Comparison of ENCODE assay signal across 8 cellular contexts in the genomic region with DNA sequence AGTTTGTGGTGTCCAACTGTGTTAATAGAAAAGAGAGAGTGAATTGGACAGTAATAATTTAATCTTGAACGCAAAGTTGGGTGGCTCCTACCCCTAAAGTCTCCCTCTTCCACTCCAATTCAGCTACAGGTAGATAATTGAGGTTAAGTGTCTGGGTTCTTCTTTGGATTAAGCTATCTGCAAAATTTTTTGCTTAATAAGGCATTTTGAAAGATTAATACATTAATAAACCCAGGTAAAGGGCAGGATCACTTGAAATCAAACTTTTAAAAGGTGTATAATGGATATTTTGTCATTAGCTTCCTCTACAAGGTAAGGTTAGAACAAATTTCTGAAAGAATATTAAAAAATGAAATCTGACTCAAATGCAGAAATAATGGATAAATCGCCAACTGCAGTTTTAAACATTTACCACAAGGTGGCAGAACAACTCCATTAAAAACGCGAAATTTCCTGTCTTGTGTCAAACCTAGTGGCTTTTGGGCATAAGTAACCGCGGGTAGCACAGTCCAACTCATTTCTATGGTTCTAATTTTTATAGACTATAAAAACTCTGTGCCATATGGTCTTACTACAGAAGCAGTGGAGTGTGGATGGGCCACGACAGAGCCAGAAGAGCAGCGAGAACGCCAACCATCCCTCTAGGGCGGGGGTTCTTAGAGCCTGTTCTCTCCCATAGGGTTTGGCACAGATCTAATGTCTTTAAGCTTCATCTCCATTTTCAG.
DNase-seq lines count a peak whose midpoint lies in the region; ATAC-seq and TF ChIP-seq lines count a peak whose summit lies in the region.

No MANE protein-coding gene starts in this region.

- H3K27ac ChIP-seq in Panc1 (ENCODE audit: low read length) (no peak overlapping the region), dorsolateral prefrontal cortex (peak overlapping the region in 2 of 59 donors; percentile 8 to 35), lower lobe of right lung (no peak overlapping the region)

- TF ChIP-seq CTCF in Panc1 (IDR thresholded peaks at IDR 0.05) = peak; percentile 80
- peak; percentile 86 to 99 (median 94) for TF ChIP-seq CTCF in dorsolateral prefrontal cortex (IDR thresholded peaks at IDR 0.05 in 54 of 56, conservative IDR thresholded peaks at IDR 0.05 in 2 of 56; ENCODE audit: low read depth in 1 of 56, partially characterized antibody in 56 of 56)
- peak; percentile 89 for TF ChIP-seq CTCF in lower lobe of right lung (IDR thresholded peaks at IDR 0.05)

- H3K27me3 ChIP-seq in Panc1 (ENCODE audit: control insufficient read depth, insufficient read depth, low read length) (no peaks in the 10 kb centered on the region), dorsolateral prefrontal cortex (no peaks in the 10 kb centered on the region), lower lobe of right lung (ENCODE audit: low read depth) (no peaks in the 10 kb centered on the region)

- H3K36me3 Mint-ChIP-seq in activated CD4-positive, alpha-beta memory T cell treated with anti-CD3 and anti-CD28 coated beads for 36 hours = no peaks in the 10 kb centered on the region

- in situ Hi-C loops in Panc1 (cut with HindIII; ENCODE audit: low pct_unique_long_range_greater_than_20kb, low sequenced_read_pairs) = no loop called here

- H3K27me3 Mint-ChIP-seq in activated CD4-positive, alpha-beta memory T cell treated with anti-CD3 and anti-CD28 coated beads for 36 hours = peaks cover 37% of the 10 kb centered on the region

- no peak overlapping the region for H3K4me3 Mint-ChIP-seq in activated CD4-positive, alpha-beta memory T cell treated with anti-CD3 and anti-CD28 coated beads for 36 hours

- no peaks in the 10 kb centered on the region for H3K9me3 ChIP-seq in Panc1 (ENCODE audit: control insufficient read depth, insufficient read depth, low read depth, low read length)
- H3K9me3 ChIP-seq in lower lobe of right lung = no peaks in the 10 kb centered on the region

- POLR2A ChIA-PET in Panc1 (lab: Charles Lee) = interaction anchor here (0.6 kb wide), 1 partner anchor 184 kb away, joined by 3 read pairs; no protein-coding TSS in a partner anchor
- POLR2A ChIA-PET in activated CD4-positive, alpha-beta memory T cell treated with anti-CD3 and anti-CD28 coated beads for 36 hours (lab: Charles Lee) = no interaction called here

- intact Hi-C loops in Panc1 (cut with micrococcal nuclease; ENCODE audit: unreplicated experiment) = loop anchor here (2.0 to 10.0 kb wide), 3 partner anchors 132 to 746 kb away; a partner anchor contains a TSS
- intact Hi-C loops in dorsolateral prefrontal cortex (cut with DNase I) = loop anchor here (2.0 to 10.0 kb wide), 2 partner anchors 746 to 1012 kb away; no protein-coding TSS in a partner anchor
- intact Hi-C loops in lower lobe of right lung (cut with DNase I) = loop anchor here (5.0 kb wide), 1 partner anchor 745 kb away; no protein-coding TSS in a partner anchor
- intact Hi-C loops in activated CD4-positive, alpha-beta memory T cell treated with anti-CD3 and anti-CD28 coated beads for 36 hours (cut with micrococcal nuclease) = loop anchor here (1.0 to 5.0 kb wide), 2 partner anchors 746 to 1015 kb away; no protein-coding TSS in a partner anchor

- CTCF ChIA-PET in Panc1 (lab: Charles Lee) = interaction anchor here (0.5 to 1.1 kb wide), 5 partner anchors 540 to 1012 kb away, joined by 3 to 6 read pairs (median 3); a partner anchor contains a TSS
- CTCF ChIA-PET in activated CD4-positive, alpha-beta memory T cell treated with anti-CD3 and anti-CD28 coated beads for 36 hours (lab: Charles Lee) = interaction anchor here (0.6 to 3.2 kb wide), 27 partner anchors 9 to 1777 kb away, joined by 3 to 44 read pairs (median 4); a partner anchor contains a TSS

- H3K4me1 ChIP-seq in Panc1 (ENCODE audit: control insufficient read depth, insufficient read depth, low read length) = peaks cover 11% of the 10 kb centered on the region
- H3K4me1 ChIP-seq in lower lobe of right lung = peaks cover 19% of the 10 kb centered on the region

- H3K4me1 Mint-ChIP-seq in activated CD4-positive, alpha-beta memory T cell treated with anti-CD3 and anti-CD28 coated beads for 36 hours (ENCODE audit: low read depth) = peaks cover 10% of the 10 kb centered on the region

- no peak overlapping the region for H3K27ac Mint-ChIP-seq in activated CD4-positive, alpha-beta memory T cell treated with anti-CD3 and anti-CD28 coated beads for 36 hours

- no TSS peak for BruUV-seq in Panc1 (replicated peaks; lab: Mats Ljungman, UMichigan)

- no peaks in the 10 kb centered on the region for H3K9me3 Mint-ChIP-seq in activated CD4-positive, alpha-beta memory T cell treated with anti-CD3 and anti-CD28 coated beads for 36 hours

- peaks cover 3% of the 10 kb centered on the region; the same call in 1 of the 2 replicates for H3K36me3 ChIP-seq in Panc1 (ENCODE audit: control insufficient read depth, insufficient read depth, low read length)
- H3K36me3 ChIP-seq in lower lobe of right lung = peaks cover 24% of the 10 kb centered on the region

- DNase-seq in DMS79 (lab: John Stamatoyannopoulos, UW) (peak; percentile 31), KG1 (lab: John Stamatoyannopoulos, UW) (peak; percentile 40), Panc1 (ENCODE audit: low read depth, low spot score) (peak; percentile 25), dorsolateral prefrontal cortex (peak in 4 of 10 donors; percentile 18 to 51 (median 36)), lower lobe of right lung (no peak)
- DNase-seq in activated CD4-positive, alpha-beta memory T cell treated with anti-CD3 and anti-CD28 coated beads for 36 hours = no peak

- H3K4me3 ChIP-seq in Panc1 (ENCODE audit: low read depth in 2 of 2, low read length in 2 of 2) = no peak overlapping the region
- peak overlapping the region in 6 of 59 donors; percentile 6 to 26 (median 14) for H3K4me3 ChIP-seq in dorsolateral prefrontal cortex
- H3K4me3 ChIP-seq in lower lobe of right lung = no peak overlapping the region

- no peak for ATAC-seq in Panc1
- peak; percentile 62 to 65 for ATAC-seq in lower lobe of right lung
- ATAC-seq in GM21825 (IDR thresholded peaks at IDR 0.05; ENCODE audit: unreplicated experiment) = no peak
- ATAC-seq in HG03196 (IDR thresholded peaks at IDR 0.05; ENCODE audit: unreplicated experiment) = no peak

Comparison
In these comparisons a context has a peak if more than half of its experiments do, and no peak if none do; other contexts are left out.
1. DNase-seq: peak in DMS79 (single experiment), KG1 (single experiment) and Panc1 (single experiment); none in lower lobe of right lung (single experiment) and activated CD4-positive, alpha-beta memory T cell treated with anti-CD3 and anti-CD28 coated beads for 36 hours (single experiment).
2. ATAC-seq: peak in lower lobe of right lung (2 of 2); none in Panc1 (single experiment), GM21825 (single experiment) and HG03196 (single experiment).
3. Peak in every context shown above with its lines, with median percentiles within 50 percentile points of each other: CTCF ChIP-seq.